In genomic region chr15:101326462-101327146, GRCh38 we compare ENCODE assay signal across 17 cellular contexts. TPM values are rescaled to one million over a fixed set of nuclear protein-coding genes. Genes with fewer than 3 reads are reported as not detected.
DNase-seq lines count a peak whose midpoint lies in the region; ATAC-seq, FAIRE-seq and TF ChIP-seq lines count a peak whose summit lies in the region.
"Had no signal": no experiment of that assay in that cellular context is flagged by ENCODE, and none has a peak within 500 bp of the region (broad histone marks: within the 10 kb centered on the region; RNA-seq: fewer than 3 reads in every experiment).

No MANE protein-coding gene starts in this region.

- H3K18ac ChIP-seq in neuronal stem cell (ENCODE audit: low read length), result peak overlapping the region; percentile 33

- H3K14ac ChIP-seq in neuronal stem cell (ENCODE audit: low read length), result no peak overlapping the region

- peak overlapping the region; percentile 29 for H2AK5ac ChIP-seq in neuronal stem cell (ENCODE audit: low read depth, low read length)

- no peaks in the 10 kb centered on the region for H3K79me1 ChIP-seq in neuronal stem cell (ENCODE audit: low read depth, low read length)

- H4K8ac ChIP-seq in neuronal stem cell (ENCODE audit: low read depth, low read length), result no peak overlapping the region

- peak overlapping the region; percentile 58 for H3K23ac ChIP-seq in neuronal stem cell (ENCODE audit: low read depth, low read length, poor library complexity)

- no peak overlapping the region for H3K4me3 Mint-ChIP-seq in activated CD8-positive, alpha-beta T cell treated with anti-CD3 and anti-CD28 coated beads, Interleukin-2, amount 10 ng/mL, durations not matched to agents 7 days and 5 days
- no peak overlapping the region for H3K4me3 Mint-ChIP-seq in activated CD8-positive, alpha-beta T cell treated with anti-CD3 and anti-CD28 coated beads for 36 hours
- H3K4me3 Mint-ChIP-seq in T-helper 2 cell treated with Interferon-gamma antibody and Interleukin-4, amounts not matched to agents 5 μg/mL and 100 μg/mL, for 36 hours, result no peak overlapping the region
- H3K4me3 Mint-ChIP-seq: CD4-positive, alpha-beta T cell had no signal

- H3K27me3 ChIP-seq in neuronal stem cell (ENCODE audit: control insufficient read depth in 3 of 3, insufficient read depth in 3 of 3, low read depth in 1 of 3, low read length in 3 of 3), result peaks cover 0 to 4% (median 0%) of the 10 kb centered on the region in 3 experiments
- H3K27me3 ChIP-seq: BE2C had no signal

- H3K4me2 ChIP-seq in neuronal stem cell (ENCODE audit: insufficient read depth, low read length, poor library complexity, severe bottlenecking), result no peak overlapping the region

- CTCF ChIA-PET in activated CD8-positive, alpha-beta T cell treated with anti-CD3 and anti-CD28 coated beads, Interleukin-2, amount 10 ng/mL, durations not matched to agents 7 days and 5 days (lab: Charles Lee), result no interaction called here
- CTCF ChIA-PET in activated CD8-positive, alpha-beta T cell treated with anti-CD3 and anti-CD28 coated beads for 36 hours (lab: Charles Lee), result no interaction called here

- H3K4me3 ChIP-seq in kidney (ENCODE audit: low read length in 2 of 2), result no peak overlapping the region
- H3K4me3 ChIP-seq in neuronal stem cell (ENCODE audit: low read length in 2 of 2), result no peak overlapping the region

- intact Hi-C loops in activated CD8-positive, alpha-beta T cell treated with anti-CD3 and anti-CD28 coated beads for 36 hours (cut with micrococcal nuclease), result loop anchor here (10.0 kb wide), 1 partner anchor 168 kb away; no protein-coding TSS in a partner anchor
- intact Hi-C loops in kidney (cut with DNase I), result no loop called here

- no peaks in the 10 kb centered on the region for H3K9me3 Mint-ChIP-seq in activated CD8-positive, alpha-beta T cell treated with anti-CD3 and anti-CD28 coated beads, Interleukin-2, amount 10 ng/mL, durations not matched to agents 7 days and 5 days (ENCODE audit: insufficient read depth)
- H3K9me3 Mint-ChIP-seq in activated CD8-positive, alpha-beta T cell treated with anti-CD3 and anti-CD28 coated beads for 36 hours, result no peaks in the 10 kb centered on the region
- no peaks in the 10 kb centered on the region for H3K9me3 Mint-ChIP-seq in T-helper 2 cell treated with Interferon-gamma antibody and Interleukin-4, amounts not matched to agents 5 μg/mL and 100 μg/mL, for 36 hours
- H3K9me3 Mint-ChIP-seq: CD4-positive, alpha-beta T cell had no signal

- H2BK15ac ChIP-seq in neuronal stem cell (ENCODE audit: low read length), result no peak overlapping the region

- H3K27ac Mint-ChIP-seq in activated CD8-positive, alpha-beta T cell treated with anti-CD3 and anti-CD28 coated beads, Interleukin-2, amount 10 ng/mL, durations not matched to agents 7 days and 5 days, result peak overlapping the region; percentile 58
- H3K27ac Mint-ChIP-seq in activated CD8-positive, alpha-beta T cell treated with anti-CD3 and anti-CD28 coated beads for 36 hours, result no peak overlapping the region
- H3K27ac Mint-ChIP-seq in T-helper 2 cell treated with Interferon-gamma antibody and Interleukin-4, amounts not matched to agents 5 μg/mL and 100 μg/mL, for 36 hours, result no peak overlapping the region
- H3K27ac Mint-ChIP-seq: CD4-positive, alpha-beta T cell had no signal

- H3K9me3 ChIP-seq in kidney (ENCODE audit: control insufficient read depth in 1 of 2, low read length in 2 of 2) (no peaks in the 10 kb centered on the region), neuronal stem cell (replicated peaks in 1 of 2; ENCODE audit: control insufficient read depth in 2 of 2, insufficient read depth in 1 of 2, low read depth in 1 of 2, low read length in 2 of 2) (peaks cover 0 to 2% of the 10 kb centered on the region in 2 donors)
- H3K9me3 ChIP-seq: BE2C had no signal

- H3K4ac ChIP-seq in neuronal stem cell (ENCODE audit: low read length), result no peak overlapping the region

- no CpG with 5 or more reads among the region's 21 CpGs for WGBS in neuronal stem cell (ENCODE audit: extremely low coverage in 2 of 2, insufficient read length in 2 of 2, insufficient replicate concordance in 1 of 2), 2 donors

- ATAC-seq in activated CD8-positive, alpha-beta T cell treated with anti-CD3 and anti-CD28 coated beads, Interleukin-2, amount 10 ng/mL, durations not matched to agents 7 days and 5 days, result no peak
- ATAC-seq in activated CD8-positive, alpha-beta T cell treated with anti-CD3 and anti-CD28 coated beads for 36 hours, result no peak

- H2BK12ac ChIP-seq in neuronal stem cell (ENCODE audit: low read length), result no peak overlapping the region

- H3K36me3 ChIP-seq in kidney (ENCODE audit: control insufficient read depth in 1 of 2, insufficient read depth in 2 of 2, low read length in 2 of 2) (no peaks in the 10 kb centered on the region), neuronal stem cell (replicated peaks in 1 of 2; ENCODE audit: control insufficient read depth in 2 of 2, insufficient read depth in 2 of 2, low read length in 2 of 2) (no peaks in the 10 kb centered on the region)
- H3K36me3 ChIP-seq: BE2C had no signal

- no peak overlapping the region for H2BK120ac ChIP-seq in neuronal stem cell (ENCODE audit: low read depth, low read length)

- H3K4me1 ChIP-seq in kidney (ENCODE audit: control insufficient read depth in 1 of 2, insufficient read depth in 1 of 2, low read depth in 1 of 2, low read length in 2 of 2) (no peaks in the 10 kb centered on the region), neuronal stem cell (ENCODE audit: control insufficient read depth in 2 of 2, insufficient read depth in 1 of 2, low read depth in 1 of 2, low read length in 2 of 2) (no peaks in the 10 kb centered on the region)
- H3K4me1 ChIP-seq: BE2C had no signal

- H3K4me1 Mint-ChIP-seq in activated CD8-positive, alpha-beta T cell treated with anti-CD3 and anti-CD28 coated beads, Interleukin-2, amount 10 ng/mL, durations not matched to agents 7 days and 5 days (ENCODE audit: low read depth), result peaks cover 13% of the 10 kb centered on the region
- no peaks in the 10 kb centered on the region for H3K4me1 Mint-ChIP-seq in activated CD8-positive, alpha-beta T cell treated with anti-CD3 and anti-CD28 coated beads for 36 hours (ENCODE audit: low read depth)
- H3K4me1 Mint-ChIP-seq in T-helper 2 cell treated with Interferon-gamma antibody and Interleukin-4, amounts not matched to agents 5 μg/mL and 100 μg/mL, for 36 hours (ENCODE audit: low read depth), result no peaks in the 10 kb centered on the region

- no peaks in the 10 kb centered on the region for H3K36me3 Mint-ChIP-seq in activated CD8-positive, alpha-beta T cell treated with anti-CD3 and anti-CD28 coated beads, Interleukin-2, amount 10 ng/mL, durations not matched to agents 7 days and 5 days (ENCODE audit: low read depth)
- H3K36me3 Mint-ChIP-seq in activated CD8-positive, alpha-beta T cell treated with anti-CD3 and anti-CD28 coated beads for 36 hours (ENCODE audit: low read depth), result no peaks in the 10 kb centered on the region
- H3K36me3 Mint-ChIP-seq in T-helper 2 cell treated with Interferon-gamma antibody and Interleukin-4, amounts not matched to agents 5 μg/mL and 100 μg/mL, for 36 hours (ENCODE audit: low read depth), result no peaks in the 10 kb centered on the region

- TF ChIP-seq CTCF in activated CD8-positive, alpha-beta T cell treated with anti-CD3 and anti-CD28 coated beads for 36 hours (IDR thresholded peaks at IDR 0.05), result no peak
- TF ChIP-seq CTCF in kidney (IDR thresholded peaks at IDR 0.05; ENCODE audit: borderline replicate concordance, extremely low read depth, insufficient read depth), result no peak

- peak overlapping the region; percentile 59 for H4K91ac ChIP-seq in neuronal stem cell (ENCODE audit: low read depth, low read length, poor library complexity)

- FAIRE-seq in kidney (lab: Jason Lieb, UNC), result no peak

- H3K9ac ChIP-seq in kidney (ENCODE audit: low read length in 2 of 2), result no peak overlapping the region
- H3K9ac ChIP-seq in neuronal stem cell (ENCODE audit: low read depth, low read length, poor library complexity), result no peak overlapping the region

- H3K27ac ChIP-seq in kidney (ENCODE audit: low read depth in 2 of 2, low read length in 2 of 2) (no peak overlapping the region), neuronal stem cell (replicated peaks; ENCODE audit: low read length) (no peak overlapping the region), substantia nigra (ENCODE audit: low read depth, low read length, poor library complexity, severe bottlenecking) (peak overlapping the region; percentile 37)

- no peak for DNase-seq in activated CD8-positive, alpha-beta T cell treated with anti-CD3 and anti-CD28 coated beads, Interleukin-2, amount 10 ng/mL, durations not matched to agents 7 days and 5 days
- no peak for DNase-seq in activated CD8-positive, alpha-beta T cell treated with anti-CD3 and anti-CD28 coated beads for 36 hours
- DNase-seq in kidney (peak; percentile 48), neuronal stem cell (ENCODE audit: low spot score) (no peak), substantia nigra (lab: John Stamatoyannopoulos, UW) (peak in 4 of 49 donors; percentile 16 to 32 (median 24)), RPMI8226 (no peak), NCI-H187 treated with DMSO at 0.1 percent for 48 hours (lab: John Stamatoyannopoulos, UW) (no peak)
- DNase-seq in T-helper 2 cell treated with Interferon-gamma antibody and Interleukin-4, amounts not matched to agents 5 μg/mL and 100 μg/mL, for 36 hours (ENCODE audit: low spot score), result no peak
- DNase-seq: 8988T, BE2C, Calu3, DMS53, MM.1S, NCI-H1105, NCI-H1694 treated with DMSO at 0.1 percent for 48 hours, NCI-H69 had no signal

- no peak overlapping the region for H2AFZ ChIP-seq in neuronal stem cell (ENCODE audit: low read length)

- H3K27me3 Mint-ChIP-seq in activated CD8-positive, alpha-beta T cell treated with anti-CD3 and anti-CD28 coated beads, Interleukin-2, amount 10 ng/mL, durations not matched to agents 7 days and 5 days (ENCODE audit: low read depth), result peaks cover 12% of the 10 kb centered on the region
- no peaks in the 10 kb centered on the region for H3K27me3 Mint-ChIP-seq in activated CD8-positive, alpha-beta T cell treated with anti-CD3 and anti-CD28 coated beads for 36 hours
- H3K27me3 Mint-ChIP-seq in T-helper 2 cell treated with Interferon-gamma antibody and Interleukin-4, amounts not matched to agents 5 μg/mL and 100 μg/mL, for 36 hours (ENCODE audit: low read depth), result peaks cover 4% of the 10 kb centered on the region

- H2BK5ac ChIP-seq in neuronal stem cell (ENCODE audit: low read length), result no peak overlapping the region

- POLR2A ChIA-PET in activated CD8-positive, alpha-beta T cell treated with anti-CD3 and anti-CD28 coated beads, Interleukin-2, amount 10 ng/mL, durations not matched to agents 7 days and 5 days (lab: Charles Lee), result interaction anchor here (1.1 kb wide), 1 partner anchor 31 kb away, joined by 6 read pairs; the partner anchor contains the start of gene SNRPA1
- POLR2A ChIA-PET in activated CD8-positive, alpha-beta T cell treated with anti-CD3 and anti-CD28 coated beads for 36 hours (lab: Charles Lee), result no interaction called here

RNA-seq across cellular contexts. Expression of gene SNRPA1, which starts 31.6 kb away (rescaled TPM):
- 100 to 1,000 TPM; 138 to 144 TPM for total RNA-seq in activated CD8-positive, alpha-beta T cell treated with anti-CD3 and anti-CD28 coated beads, Interleukin-2, amount 10 ng/mL, durations not matched to agents 7 days and 5 days
- total RNA-seq in activated CD8-positive, alpha-beta T cell treated with anti-CD3 and anti-CD28 coated beads for 36 hours, result 100 to 1,000 TPM; 243 to 249 TPM
- 44.9 TPM for total RNA-seq in kidney
- polyA plus RNA-seq in kidney (ENCODE audit: insufficient read depth, low read depth, low replicate concordance), result 40.0 TPM
- 125 TPM for polyA plus RNA-seq in neuronal stem cell (2013, experiment 1 of 2)
- 129 TPM for polyA plus RNA-seq in neuronal stem cell (2013, experiment 2 of 2)

RNA-seq across cellular contexts. Expression of gene SELENOS, which starts 49.3 kb away (rescaled TPM):
- 10 to 100 TPM; 29.8 to 32.2 TPM for total RNA-seq in activated CD8-positive, alpha-beta T cell treated with anti-CD3 and anti-CD28 coated beads, Interleukin-2, amount 10 ng/mL, durations not matched to agents 7 days and 5 days
- 10 to 100 TPM; 18.8 to 21.6 TPM for total RNA-seq in activated CD8-positive, alpha-beta T cell treated with anti-CD3 and anti-CD28 coated beads for 36 hours
- 66.0 TPM for total RNA-seq in kidney
- 99.0 TPM for polyA plus RNA-seq in kidney (ENCODE audit: insufficient read depth, low read depth, low replicate concordance)
- polyA plus RNA-seq in neuronal stem cell (2013, experiment 1 of 2), result 27.7 TPM
- 28.7 TPM for polyA plus RNA-seq in neuronal stem cell (2013, experiment 2 of 2)
